8 cellular contexts compared by ENCODE assay signal in genomic region chr14:35121026-35121886, GRCh38. TPM values are rescaled to one million over a fixed set of nuclear protein-coding genes. Genes with fewer than 3 reads are reported as not detected.
DNase-seq lines count a peak whose midpoint lies in the region; ATAC-seq, FAIRE-seq and TF ChIP-seq lines count a peak whose summit lies in the region.

No MANE protein-coding gene starts in this region.

- H3K36me3 ChIP-seq in effector memory CD4-positive, alpha-beta T cell (ENCODE audit: control insufficient read depth, insufficient read depth, low read length): no peaks in the 10 kb centered on the region
- H3K36me3 ChIP-seq in naive thymus-derived CD4-positive, alpha-beta T cell (ENCODE audit: control insufficient read depth in 2 of 3, insufficient read depth in 3 of 3, low read length in 3 of 3): no peaks in the 10 kb centered on the region

- peak overlapping the region; percentile 97 to 99 for H3K27ac ChIP-seq in A549
- H3K27ac ChIP-seq in effector memory CD4-positive, alpha-beta T cell (ENCODE audit: insufficient read depth, low read length, poor library complexity, severe bottlenecking): peak overlapping the region; percentile 99
- peak overlapping the region; percentile 97 for H3K27ac ChIP-seq in naive thymus-derived CD4-positive, alpha-beta T cell (ENCODE audit: low read depth, low read length)

- H3K27me3 ChIP-seq in effector memory CD4-positive, alpha-beta T cell (replicated peaks; ENCODE audit: control insufficient read depth, insufficient read depth, low read length, poor library complexity, severe bottlenecking): no peaks in the 10 kb centered on the region
- no peaks in the 10 kb centered on the region for H3K27me3 ChIP-seq in naive thymus-derived CD4-positive, alpha-beta T cell (ENCODE audit: control insufficient read depth in 2 of 2, insufficient read depth in 2 of 2, low read length in 2 of 2)

- DNase-seq in A549 (ENCODE audit: low read depth in 1 of 2, low spot score in 1 of 2) (peak in 1 of 2 experiments; percentile 93), SHP77 (lab: John Stamatoyannopoulos, UW) (peak; percentile 24 to 27), midbrain (lab: John Stamatoyannopoulos, UW) (no peak), NCI-H128 (lab: John Stamatoyannopoulos, UW; ENCODE audit: unreplicated experiment) (no peak)
- DNase-seq in effector memory CD4-positive, alpha-beta T cell: no peak
- DNase-seq in naive thymus-derived CD4-positive, alpha-beta T cell: no peak

- TF ChIP-seq POLR2A in A549 (IDR thresholded peaks at IDR 0.05; ENCODE audit: low read length): no peak; the same call in 1 of the 2 replicates
- TF ChIP-seq POLR2A in GM18505 (IDR thresholded peaks at IDR 0.05; ENCODE audit: borderline replicate concordance, extremely low read depth, insufficient read depth, insufficient read length): no peak

- peaks cover 3 to 19% (median 14%) of the 10 kb centered on the region in 5 donors for H3K36me3 Mint-ChIP-seq in naive thymus-derived CD4-positive, alpha-beta T cell

- peaks cover 11% of the 10 kb centered on the region; the same call in 1 of the 3 replicates for H3K4me1 ChIP-seq in A549
- H3K4me1 ChIP-seq in effector memory CD4-positive, alpha-beta T cell (ENCODE audit: control insufficient read depth, insufficient read depth, low read length, poor library complexity, severe bottlenecking): peaks cover 24% of the 10 kb centered on the region
- peaks cover 13 to 22% of the 10 kb centered on the region in 2 donors for H3K4me1 ChIP-seq in naive thymus-derived CD4-positive, alpha-beta T cell (ENCODE audit: control insufficient read depth in 2 of 2, insufficient read depth in 2 of 2, low read length in 2 of 2)

- ATAC-seq in A549: peak in 1 of 2 experiments; percentile 91; a peak in 2 of 6 replicates
- ATAC-seq in GM19328 (IDR thresholded peaks at IDR 0.05; ENCODE audit: unreplicated experiment): peak; percentile 4
- no peak for ATAC-seq in naive thymus-derived CD4-positive, alpha-beta T cell
- no peak for ATAC-seq in GM18505 (IDR thresholded peaks at IDR 0.05; ENCODE audit: unreplicated experiment)

- H3K9me3 ChIP-seq in A549: no peaks in the 10 kb centered on the region
- no peaks in the 10 kb centered on the region for H3K9me3 ChIP-seq in effector memory CD4-positive, alpha-beta T cell (ENCODE audit: control insufficient read depth, low read length)
- H3K9me3 ChIP-seq in naive thymus-derived CD4-positive, alpha-beta T cell (ENCODE audit: control insufficient read depth in 2 of 3, low read length in 3 of 3): no peaks in the 10 kb centered on the region

- peak overlapping the region; percentile 78 for H3K4me2 ChIP-seq in A549

- TF ChIP-seq RAD21 in A549 (conservative IDR thresholded peaks at IDR 0.05 in 1 of 2, IDR thresholded peaks at IDR 0.05 in 1 of 2): no peak

- CTCF ChIA-PET in A549 (lab: Yijun Ruan, JAX): interaction anchor here (0.5 to 2.2 kb wide), 2 partner anchors 75 to 182 kb away, joined by 3 to 4 read pairs; partner anchors contain the start of gene FAM177A1
- CTCF ChIA-PET in naive thymus-derived CD4-positive, alpha-beta T cell (lab: Charles Lee): interaction anchor here (0.7 to 1.2 kb wide), 3 partner anchors 63 to 292 kb away, joined by 3 to 5 read pairs (median 3); partner anchors contain the start of gene NFKBIA

- 3% methylated on average over 31 of the region's 34 CpGs for WGBS in A549 (ENCODE audit: missing lambda C conversion rate)

- peaks cover 41 to 85% (median 70%) of the 10 kb centered on the region in 7 donors for H3K4me1 Mint-ChIP-seq in naive thymus-derived CD4-positive, alpha-beta T cell

- H3K27me3 Mint-ChIP-seq in naive thymus-derived CD4-positive, alpha-beta T cell: peaks cover 0 to 3% (median 0%) of the 10 kb centered on the region in 5 donors

- no peak for TF ChIP-seq CTCF in A549 (IDR thresholded peaks at IDR 0.05)

- intact Hi-C loops in naive thymus-derived CD4-positive, alpha-beta T cell (cut with micrococcal nuclease): loop anchor here (5.0 to 10.0 kb wide), 5 partner anchors 36 to 659 kb away; partner anchors contain the start of genes EAPP (in 2 of the 2), INSM2 (in 1 of the 2) and SPTSSA (in 1 of the 2)

- no peaks in the 10 kb centered on the region for H3K9me3 Mint-ChIP-seq in naive thymus-derived CD4-positive, alpha-beta T cell

- peak overlapping the region; percentile 89 to 100 (median 99) for H3K4me3 Mint-ChIP-seq in naive thymus-derived CD4-positive, alpha-beta T cell

- H3K4me3 ChIP-seq in A549: peak overlapping the region; percentile 90
- H3K4me3 ChIP-seq in effector memory CD4-positive, alpha-beta T cell (ENCODE audit: insufficient read depth, low read depth, low read length, poor library complexity, severe bottlenecking): peak overlapping the region; percentile 73
- peak overlapping the region; percentile 86 for H3K4me3 ChIP-seq in naive thymus-derived CD4-positive, alpha-beta T cell (ENCODE audit: low read length)

- peak overlapping the region; percentile 99 to 100 (median 100) for H3K27ac Mint-ChIP-seq in naive thymus-derived CD4-positive, alpha-beta T cell

- TF ChIP-seq EP300 in A549 (IDR thresholded peaks at IDR 0.05): no peak

- POLR2A ChIA-PET in A549 (lab: Yijun Ruan, JAX): interaction anchor here (0.5 to 3.0 kb wide), 17 partner anchors 10 to 616 kb away, joined by 3 to 22 read pairs (median 4); partner anchors contain the start of genes FAM177A1, NFKBIA, PSMA6 and SRP54
- POLR2A ChIA-PET in naive thymus-derived CD4-positive, alpha-beta T cell (lab: Charles Lee): interaction anchor here (0.8 to 4.2 kb wide), 13 partner anchors 13 to 491 kb away, joined by 3 to 65 read pairs (median 6); partner anchors contain the start of genes BAZ1A, CFL2, FAM177A1 and NFKBIA

- no peak for FAIRE-seq in A549 (lab: Jason Lieb, UNC)

TF ChIP-seq in A549, 52 proteins besides CTCF, POLR2A, EP300 and RAD21 (continues in another document):
- TF ChIP-seq FOSL2 (IDR thresholded peaks at IDR 0.05): no peak
- peak; percentile 60 for TF ChIP-seq FOSL2 (CRISPR knock-in tag; IDR thresholded peaks at IDR 0.05)
- TF ChIP-seq RFX5 (IDR thresholded peaks at IDR 0.05): no peak
- no peak for TF ChIP-seq HOXB13 (CRISPR knock-in tag; IDR thresholded peaks at IDR 0.05; ENCODE audit: low read depth)
- no peak for TF ChIP-seq NFE2L2 (conservative IDR thresholded peaks at IDR 0.05; ENCODE audit: low read length)
- TF ChIP-seq, protein P1, sequence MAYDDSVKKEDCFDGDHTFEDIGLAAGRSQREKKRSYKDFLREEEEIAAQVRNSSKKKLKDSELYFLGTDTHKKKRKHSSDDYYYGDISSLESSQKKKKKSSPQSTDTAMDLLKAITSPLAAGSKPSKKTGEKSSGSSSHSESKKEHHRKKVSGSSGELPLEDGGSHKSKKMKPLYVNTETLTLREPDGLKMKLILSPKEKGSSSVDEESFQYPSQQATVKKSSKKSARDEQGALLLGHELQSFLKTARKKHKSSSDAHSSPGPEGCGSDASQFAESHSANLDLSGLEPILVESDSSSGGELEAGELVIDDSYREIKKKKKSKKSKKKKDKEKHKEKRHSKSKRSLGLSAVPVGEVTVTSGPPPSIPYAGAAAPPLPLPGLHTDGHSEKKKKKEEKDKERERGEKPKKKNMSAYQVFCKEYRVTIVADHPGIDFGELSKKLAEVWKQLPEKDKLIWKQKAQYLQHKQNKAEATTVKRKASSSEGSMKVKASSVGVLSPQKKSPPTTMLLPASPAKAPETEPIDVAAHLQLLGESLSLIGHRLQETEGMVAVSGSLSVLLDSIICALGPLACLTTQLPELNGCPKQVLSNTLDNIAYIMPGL (CRISPR knock-in tag; IDR thresholded peaks at IDR 0.05; ENCODE audit: borderline replicate concordance): no peak
- TF ChIP-seq E2F6 (IDR thresholded peaks at IDR 0.05; ENCODE audit: borderline replicate concordance, low read depth): no peak
- TF ChIP-seq ELK1 (IDR thresholded peaks at IDR 0.05; ENCODE audit: low read depth, low read length): no peak
- no peak for TF ChIP-seq PHF8 (IDR thresholded peaks at IDR 0.05; ENCODE audit: borderline replicate concordance, low read depth)
- no peak for TF ChIP-seq GATA3 (IDR thresholded peaks at IDR 0.05; ENCODE audit: borderline replicate concordance)
- no peak for TF ChIP-seq MAZ (IDR thresholded peaks at IDR 0.05; ENCODE audit: borderline replicate concordance, low read depth, low read length)
- TF ChIP-seq ZSCAN20 (CRISPR knock-in tag; IDR thresholded peaks at IDR 0.05): no peak
- no peak for TF ChIP-seq SREBF2 (IDR thresholded peaks at IDR 0.05)
- TF ChIP-seq ESRRA (IDR thresholded peaks at IDR 0.05; ENCODE audit: borderline replicate concordance, low read length): no peak

RNA-seq across cellular contexts. Expression of gene PPP2R3C, which starts 0.5 kb away (rescaled TPM):
- polyA plus RNA-seq in A549 (2011; rRNA removed): 24.1 and 32.1 TPM in 2 replicates
- polyA plus RNA-seq in A549 (2012; cell fraction: cytosol; rRNA removed): 7.6 and 8.5 TPM in 2 replicates
- polyA plus RNA-seq in A549 (2012; cell fraction: nucleus; rRNA removed): 3.2 and 3.5 TPM in 2 replicates
- 19.2 to 23.9 TPM (median 21.6 TPM) in 3 replicates for polyA plus RNA-seq in A549 (2017; fragmentation: RNase III; extraction: RNeasy Plus Mini Kit Qiagen cat#74134 plus additional on column Dnase treatment)
- 5.7 and 7.1 TPM in 2 replicates for polyA minus RNA-seq in A549 (2011; rRNA and poly(A)+ RNA removed)
- total RNA-seq in naive thymus-derived CD4-positive, alpha-beta T cell: 10 to 100 TPM; 31.4 to 43.3 (median 33.5) TPM
- 10 to 100 TPM; 51.9 to 52.2 TPM for polyA plus RNA-seq in naive thymus-derived CD4-positive, alpha-beta T cell

RNA-seq across cellular contexts. Expression of gene PRORP, which starts 1.1 kb away (rescaled TPM):
- polyA plus RNA-seq in A549 (2011; rRNA removed) (38.8 and 40.0 TPM in 2 replicates), A549 (2017; fragmentation: RNase III; extraction: RNeasy Plus Mini Kit Qiagen cat#74134 plus additional on column Dnase treatment) (28.9 to 29.3 TPM (median 29.2 TPM) in 3 replicates)
- polyA plus RNA-seq in A549 (2012; cell fraction: cytosol; rRNA removed): 17.3 and 18.1 TPM in 2 replicates
- polyA plus RNA-seq in A549 (2012; cell fraction: nucleus; rRNA removed): 20.2 and 38.9 TPM in 2 replicates
- 31.0 and 46.6 TPM in 2 replicates for polyA minus RNA-seq in A549 (2011; rRNA and poly(A)+ RNA removed)
- 10 to 100 TPM; 31.2 to 40.9 (median 38.4) TPM for total RNA-seq in naive thymus-derived CD4-positive, alpha-beta T cell
- 10 to 100 TPM; 67.4 to 77.3 TPM for polyA plus RNA-seq in naive thymus-derived CD4-positive, alpha-beta T cell

Comparison
In these comparisons a context has a peak if more than half of its experiments do, and no peak if none do; other contexts are left out.
1. DNase-seq: peak in SHP77 (2 of 2); none in effector memory CD4-positive, alpha-beta T cell (0 of 3), naive thymus-derived CD4-positive, alpha-beta T cell (0 of 9), midbrain (single experiment) and NCI-H128 (single experiment).
2. Peak in every context shown above with its lines, with median percentiles within 50 percentile points of each other: H3K27ac ChIP-seq and H3K4me3 ChIP-seq.